17 cellular contexts compared by ENCODE assay signal in the genomic region with DNA sequence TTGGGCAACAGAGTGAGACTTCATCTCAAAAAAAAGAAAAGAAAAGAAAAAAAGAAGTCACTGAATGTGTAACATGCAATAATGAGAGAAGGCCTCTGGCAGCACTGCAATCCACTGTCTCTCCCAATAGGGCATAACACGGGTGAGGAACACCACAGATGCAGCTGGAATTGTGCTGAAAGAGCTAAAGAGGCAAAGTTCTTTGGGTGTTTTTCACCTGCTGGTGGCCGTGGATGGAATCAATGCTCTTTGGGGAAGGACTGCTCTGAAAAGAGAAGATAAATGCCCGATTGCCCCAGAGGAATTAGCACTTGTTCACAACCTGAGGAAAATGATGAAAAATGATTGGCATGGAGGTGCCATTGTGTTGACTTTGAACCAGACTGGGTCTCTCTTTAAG.
"Had no signal": no experiment of that assay in that cellular context is flagged by ENCODE, and none has a peak within 500 bp of the region (broad histone marks: within the 10 kb centered on the region; RNA-seq: fewer than 3 reads in every experiment).

No MANE protein-coding gene starts in this region.

- H3K27ac Mint-ChIP-seq: activated CD4-positive, alpha-beta T cell treated with anti-CD3 and anti-CD28 coated beads for 36 hours; activated naive CD8-positive, alpha-beta T cell; dendritic cell treated with granulocyte-macrophage colony-stimulating factor and Interleukin-4, amounts not matched to agents 40 ng/mL and 50 ng/mL, for 4 days; stimulated activated naive CD8-positive, alpha-beta T cell treated with anti-CD3 and anti-CD28 coated beads, Interleukin-15, Interleukin-2, amounts not matched to agents 100 ng/mL and 50 ng/mL, for 24 hours had no signal

- H3K27me3 Mint-ChIP-seq: activated CD4-positive, alpha-beta T cell treated with anti-CD3 and anti-CD28 coated beads for 36 hours; activated naive CD8-positive, alpha-beta T cell; dendritic cell treated with granulocyte-macrophage colony-stimulating factor and Interleukin-4, amounts not matched to agents 40 ng/mL and 50 ng/mL, for 4 days; stimulated activated naive CD8-positive, alpha-beta T cell treated with anti-CD3 and anti-CD28 coated beads, Interleukin-15, Interleukin-2, amounts not matched to agents 100 ng/mL and 50 ng/mL, for 24 hours had no signal

- DNase-seq: activated CD4-positive, alpha-beta T cell treated with anti-CD3 and anti-CD28 coated beads for 36 hours; activated CD4-positive, alpha-beta T cell treated with anti-CD3 and anti-CD28 coated beads, Interleukin-2, amount 50 U/mL, for 48 hours; effector CD8-positive, alpha-beta T cell; glutamatergic neuron; hippocampal formation; islet precursor cell; left lung; right cardiac atrium; trophoblast cell; WERI-Rb-1 had no signal

- ATAC-seq: activated CD4-positive, alpha-beta T cell treated with anti-CD3 and anti-CD28 coated beads for 36 hours; left lung; right cardiac atrium had no signal

- H3K9me3 ChIP-seq: left lung, prostate gland, suprapubic skin, vagina had no signal

- H3K4me1 Mint-ChIP-seq: activated CD4-positive, alpha-beta T cell treated with anti-CD3 and anti-CD28 coated beads for 36 hours had no signal

- H3K36me3 ChIP-seq: left lung, prostate gland, suprapubic skin, vagina, WERI-Rb-1 had no signal

- H3K9me3 Mint-ChIP-seq: neural crest cell had no signal

- H3K27ac ChIP-seq: left lung, prostate gland, suprapubic skin, vagina, WERI-Rb-1 had no signal

- H3K4me1 ChIP-seq: left lung, prostate gland, suprapubic skin, vagina had no signal

- H3K4me3 Mint-ChIP-seq: activated CD4-positive, alpha-beta T cell treated with anti-CD3 and anti-CD28 coated beads for 36 hours; activated naive CD8-positive, alpha-beta T cell; dendritic cell treated with granulocyte-macrophage colony-stimulating factor and Interleukin-4, amounts not matched to agents 40 ng/mL and 50 ng/mL, for 4 days; neural crest cell; stimulated activated naive CD8-positive, alpha-beta T cell treated with anti-CD3 and anti-CD28 coated beads, Interleukin-15, Interleukin-2, amounts not matched to agents 100 ng/mL and 50 ng/mL, for 24 hours had no signal

- H3K4me3 ChIP-seq: left lung, prostate gland, suprapubic skin, vagina had no signal

- H3K27me3 ChIP-seq: left lung, suprapubic skin, vagina had no signal
